ENCODE assay signal across 20 cellular contexts in the genomic region with DNA sequence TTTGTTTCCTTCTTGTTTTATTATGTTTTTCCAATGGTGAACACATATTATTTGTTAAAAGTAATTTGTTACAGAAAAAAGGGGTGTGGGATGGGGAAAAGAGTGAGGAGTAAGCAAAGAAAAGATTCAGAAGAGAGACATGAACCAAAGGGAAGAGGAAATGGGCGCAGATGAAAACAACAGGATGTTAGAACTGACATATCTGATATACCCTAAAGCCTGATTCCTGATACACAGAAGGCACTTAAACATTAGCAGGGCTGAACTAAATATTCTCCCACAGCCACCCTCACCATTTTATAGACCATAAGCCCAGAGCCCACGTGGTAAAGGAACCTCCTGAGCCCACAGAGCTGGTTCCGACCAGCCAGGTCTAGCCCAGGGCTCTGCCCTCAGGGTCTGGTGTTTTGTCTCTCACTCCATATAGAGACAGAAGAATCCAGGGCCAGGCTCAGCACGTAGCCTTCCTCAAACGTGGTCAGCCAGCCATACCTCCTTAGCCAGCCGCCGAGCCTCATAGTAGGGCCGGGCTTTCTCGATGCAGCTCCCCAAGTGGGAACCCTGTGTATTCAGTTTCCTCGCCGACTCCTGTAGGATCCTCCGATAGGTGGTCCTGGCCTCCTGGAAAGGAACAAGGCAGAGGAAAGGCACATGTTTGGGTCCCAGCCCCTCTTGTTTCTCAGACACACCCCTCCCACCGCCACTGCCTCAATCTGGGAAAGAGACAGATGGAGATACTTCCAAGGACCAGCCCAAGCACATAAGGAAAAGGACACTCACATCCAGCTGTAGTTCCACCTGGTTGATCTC. TPM values are rescaled to one million over a fixed set of nuclear protein-coding genes. Genes with fewer than 3 reads are reported as not detected.
A peak's percentile ranks its signal among the peaks of the same experiment; 100 is the strongest.
DNase-seq lines count a peak whose midpoint lies in the region; ATAC-seq and TF ChIP-seq lines count a peak whose summit lies in the region.
"Had no signal": no experiment of that assay in that cellular context is flagged by ENCODE, and none has a peak within 500 bp of the region (broad histone marks: within the 10 kb centered on the region; RNA-seq: fewer than 3 reads in every experiment).

No MANE protein-coding gene starts in this region.

- H3K27me3 Mint-ChIP-seq in T-helper 17 cell = no peaks in the 10 kb centered on the region
- H3K27me3 Mint-ChIP-seq in endodermal cell (ENCODE audit: insufficient read depth) = no peaks in the 10 kb centered on the region
- H3K27me3 Mint-ChIP-seq: brain had no signal

- peak; percentile 68 for DNase-seq in cardiac septum (ENCODE audit: low spot score)
- no peak for DNase-seq in heart right ventricle
- DNase-seq in T-helper 17 cell = no peak
- DNase-seq in endodermal cell = no peak
- peak; percentile 37 for DNase-seq in ureter (ENCODE audit: low spot score)
- no peak for DNase-seq in AG08396 (ENCODE audit: low spot score)
- no peak for DNase-seq in stimulated activated CD4-positive, alpha-beta T cell treated with anti-CD3 and anti-CD28 coated beads, Interleukin-15, amount 100 ng/mL, for 24 hours
- DNase-seq in SK-N-DZ (ENCODE audit: low spot score) = no peak
- DNase-seq: activated CD4-positive, CD25-positive, alpha-beta regulatory T cell treated with anti-CD3 and anti-CD28 coated beads, Interleukin-2, amount 50 U/mL, for 72 hours; DMS53; dorsolateral prefrontal cortex; esophagus squamous epithelium; glutamatergic neuron; mammary epithelial cell; NCI-H1694 treated with DMSO at 0.1 percent for 48 hours; NCI-H446 had no signal

- H3K36me3 ChIP-seq in heart right ventricle (peaks cover 0 to 90% (median 32%) of the 10 kb centered on the region in 9 donors), endodermal cell (ENCODE audit: control insufficient read depth, insufficient read depth, low read length) (peaks cover 52% of the 10 kb centered on the region)

- H3K4me1 Mint-ChIP-seq in T-helper 17 cell (peaks cover 51% of the 10 kb centered on the region), endodermal cell (peaks cover 2% of the 10 kb centered on the region)

- peak overlapping the region; percentile 61 for H3K4me3 Mint-ChIP-seq in T-helper 17 cell
- H3K4me3 Mint-ChIP-seq in endodermal cell = no peak overlapping the region
- H3K4me3 Mint-ChIP-seq: brain had no signal

- ATAC-seq in heart right ventricle (no peak), T-helper 17 cell (no peak)
- ATAC-seq: sciatic nerve had no signal

- intact Hi-C loops in cardiac septum (cut with DNase I) (no loop called here), heart right ventricle (cut with DNase I) (no loop called here)

- no peaks in the 10 kb centered on the region for H3K27me3 ChIP-seq in heart right ventricle
- no peaks in the 10 kb centered on the region for H3K27me3 ChIP-seq in endodermal cell (ENCODE audit: control insufficient read depth, insufficient read depth, low read length, poor library complexity, severe bottlenecking)
- H3K27me3 ChIP-seq: dorsolateral prefrontal cortex, esophagus squamous epithelium, suprapubic skin had no signal

- TF ChIP-seq CTCF in heart right ventricle (IDR thresholded peaks at IDR 0.05) (no peak), endodermal cell (conservative IDR thresholded peaks at IDR 0.05) (no peak)

- H3K27ac Mint-ChIP-seq in T-helper 17 cell (peak overlapping the region; percentile 91), endodermal cell (peak overlapping the region; percentile 85)

- H3K9ac ChIP-seq in endodermal cell (ENCODE audit: extremely low read depth, low read length, poor library complexity, severe bottlenecking) = no peak overlapping the region

- peak overlapping the region in 1 of 10 donors; percentile 65 for H3K27ac ChIP-seq in heart right ventricle
- no peak overlapping the region for H3K27ac ChIP-seq in endodermal cell (ENCODE audit: low read depth, low read length)
- H3K27ac ChIP-seq: dorsolateral prefrontal cortex, esophagus squamous epithelium, suprapubic skin had no signal

- peaks cover 0 to 58% (median 31%) of the 10 kb centered on the region in 9 donors for H3K4me1 ChIP-seq in heart right ventricle
- no peaks in the 10 kb centered on the region for H3K4me1 ChIP-seq in endodermal cell (ENCODE audit: control insufficient read depth, insufficient read depth, low read length)
- H3K4me1 ChIP-seq: HAP-1 had no signal

- H3K36me3 Mint-ChIP-seq in T-helper 17 cell (ENCODE audit: low read depth) = peaks cover 12% of the 10 kb centered on the region
- peaks cover 65% of the 10 kb centered on the region for H3K36me3 Mint-ChIP-seq in endodermal cell (ENCODE audit: low read depth)

- H3K9me3 ChIP-seq in heart right ventricle = no peaks in the 10 kb centered on the region
- H3K9me3 ChIP-seq in T-helper 17 cell (ENCODE audit: control insufficient read depth, low read length, poor library complexity, severe bottlenecking) = no peaks in the 10 kb centered on the region
- H3K9me3 ChIP-seq in endodermal cell (ENCODE audit: control insufficient read depth, low read length) = no peaks in the 10 kb centered on the region
- H3K9me3 ChIP-seq: esophagus squamous epithelium, HAP-1, suprapubic skin had no signal

- H3K4me3 ChIP-seq in heart right ventricle = no peak overlapping the region
- H3K4me3 ChIP-seq in endodermal cell (ENCODE audit: low read length) = no peak overlapping the region
- H3K4me3 ChIP-seq: dorsolateral prefrontal cortex, esophagus squamous epithelium, HAP-1, suprapubic skin had no signal

- 88 to 92% methylated on average over 13 of the region's 13 CpGs for WGBS in heart right ventricle, 2 donors
- 92% methylated on average over 4 to 13 of the region's 13 CpGs for WGBS in endodermal cell (ENCODE audit: insufficient coverage in 1 of 2, insufficient read length in 1 of 2), 2 experiments

- H3K9me3 Mint-ChIP-seq in endodermal cell = no peaks in the 10 kb centered on the region
- H3K9me3 Mint-ChIP-seq: brain had no signal

RNA-seq across cellular contexts. Expression of a gene that starts 9.5 kb away (rescaled TPM):
- total RNA-seq in cardiac septum = 25.1 TPM
- total RNA-seq in heart right ventricle = 10 to 100 TPM; 14.9 to 26.2 (median 18.0) TPM
- 10 to 100 TPM; 19.2 to 30.5 TPM for polyA plus RNA-seq in heart right ventricle
- total RNA-seq in T-helper 17 cell = 10 to 100 TPM; 13.3 to 20.0 TPM
- 10 to 100 TPM; 27.2 to 30.2 TPM for total RNA-seq in endodermal cell
- 19.6 TPM for polyA plus RNA-seq in endodermal cell (2013, experiment 1 of 2)
- 19.0 TPM for polyA plus RNA-seq in endodermal cell (2013, experiment 2 of 2)
- 21.7 TPM for total RNA-seq in ureter
- polyA plus RNA-seq in SK-N-DZ (2014; cell fraction: cytosol; rRNA removed) = 24.7 and 25.2 TPM in 2 replicates
- 20.2 and 23.8 TPM in 2 replicates for polyA plus RNA-seq in SK-N-DZ (2014; cell fraction: nucleus; rRNA removed)

RNA-seq across cellular contexts. Expression of a gene that starts 21.8 kb away (rescaled TPM):
- total RNA-seq in cardiac septum (40.7 TPM), heart right ventricle (10 to 100 TPM; 31.9 to 44.4 (median 37.3) TPM), T-helper 17 cell (10 to 100 TPM; 23.1 to 28.8 TPM), endodermal cell (10 to 100 TPM; 33.6 to 40.5 TPM), ureter (30.1 TPM)
- 10 to 100 TPM; 16.1 to 36.1 TPM for polyA plus RNA-seq in heart right ventricle
- 26.2 TPM for polyA plus RNA-seq in endodermal cell (2013, experiment 1 of 2)
- 25.0 TPM for polyA plus RNA-seq in endodermal cell (2013, experiment 2 of 2)
- polyA plus RNA-seq in SK-N-DZ (2014; cell fraction: cytosol; rRNA removed) = 18.8 and 21.4 TPM in 2 replicates
- polyA plus RNA-seq in SK-N-DZ (2014; cell fraction: nucleus; rRNA removed) = 13.1 and 16.4 TPM in 2 replicates

RNA-seq across cellular contexts. Expression of a gene that starts 42.6 kb away (rescaled TPM):
- 18.1 TPM for total RNA-seq in cardiac septum
- 10 to 100 TPM in 9 of 10 donors, 1 to 10 TPM in 1; 7.1 to 26.5 (median 11.8) TPM for total RNA-seq in heart right ventricle
- 100 to 1,000 TPM in 1 of 2 donors, 10 to 100 TPM in 1; 23.0 to 102 TPM for polyA plus RNA-seq in heart right ventricle
- total RNA-seq in T-helper 17 cell = 10 to 100 TPM; 35.0 to 41.4 TPM
- total RNA-seq in endodermal cell = 10 to 100 TPM; 47.6 to 50.3 TPM
- 79.3 TPM for polyA plus RNA-seq in endodermal cell (2013, experiment 1 of 2)
- polyA plus RNA-seq in endodermal cell (2013, experiment 2 of 2) = 69.4 TPM
- total RNA-seq in ureter = 71.0 TPM
- polyA plus RNA-seq in SK-N-DZ (2014; cell fraction: cytosol; rRNA removed) = 62.9 and 67.6 TPM in 2 replicates
- polyA plus RNA-seq in SK-N-DZ (2014; cell fraction: nucleus; rRNA removed) = 647 and 744 TPM in 2 replicates

Comparison
In these comparisons a context has a peak if more than half of its experiments do, and no peak if none do; other contexts are left out.
1. DNase-seq: peak in cardiac septum (single experiment) and ureter (single experiment); none in heart right ventricle (0 of 2), T-helper 17 cell (0 of 3), endodermal cell (single experiment), AG08396 (single experiment), stimulated activated CD4-positive, alpha-beta T cell treated with anti-CD3 and anti-CD28 coated beads, Interleukin-15, amount 100 ng/mL, for 24 hours (single experiment) and SK-N-DZ (single experiment).